In the genomic region with DNA sequence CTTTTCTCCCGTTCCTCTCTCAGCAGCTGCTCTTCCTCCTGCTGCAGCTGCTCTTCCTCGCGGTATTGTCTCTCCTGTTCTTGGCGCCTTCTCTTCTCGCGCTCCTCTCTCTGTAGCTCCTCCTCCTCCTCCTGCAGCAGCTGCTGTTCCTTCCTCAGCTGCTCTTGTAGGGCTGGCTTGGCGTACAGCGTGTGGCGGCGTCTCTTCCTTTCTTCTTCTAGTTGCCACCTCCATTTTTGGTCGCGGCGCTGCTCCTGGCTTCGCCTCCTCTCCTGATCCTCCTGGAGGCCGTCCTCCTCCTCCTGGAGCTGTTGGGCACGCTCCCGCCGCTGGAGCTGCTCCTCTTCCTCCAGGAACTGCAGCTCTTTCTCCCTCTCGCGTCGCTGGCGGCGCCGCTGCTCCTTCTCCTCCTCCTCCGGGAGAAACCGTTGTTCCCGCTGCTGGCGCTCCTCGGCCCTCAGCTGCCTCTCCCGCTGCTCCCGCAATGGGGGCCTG, we compare ENCODE assay signal across 8 cellular contexts. TPM values are rescaled to one million over a fixed set of nuclear protein-coding genes. Genes with fewer than 3 reads are reported as not detected.
A peak's percentile ranks its signal among the peaks of the same experiment; 100 is the strongest.
DNase-seq lines count a peak whose midpoint lies in the region; ATAC-seq and TF ChIP-seq lines count a peak whose summit lies in the region.

No MANE protein-coding gene starts in this region.

- H3K9me3 ChIP-seq in PC-3 (ENCODE audit: low read length) (no peaks in the 10 kb centered on the region), thyroid gland (no peaks in the 10 kb centered on the region)

- TF ChIP-seq CTCF in PC-3 (conservative IDR thresholded peaks at IDR 0.05; ENCODE audit: low read depth, low read length) (no peak), lower leg skin (IDR thresholded peaks at IDR 0.05) (no peak), thyroid gland (IDR thresholded peaks at IDR 0.05) (no peak), CD14-positive monocyte (IDR thresholded peaks at IDR 0.05) (no peak)

- no peaks in the 10 kb centered on the region for H3K36me3 ChIP-seq in PC-3 (ENCODE audit: low read depth, low read length)
- no peaks in the 10 kb centered on the region for H3K36me3 ChIP-seq in thyroid gland

- no peaks in the 10 kb centered on the region for H4K20me1 ChIP-seq in PC-3 (ENCODE audit: low read length)

- CTCF ChIA-PET in PC-3 (lab: Charles Lee): interaction anchor here (0.7 to 1.1 kb wide), 4 partner anchors 75 to 1439 kb away, joined by 3 to 4 read pairs (median 4); no protein-coding TSS in a partner anchor

- H3K27me3 ChIP-seq in PC-3 (ENCODE audit: low read length) (peaks cover 98% of the 10 kb centered on the region), thyroid gland (peaks cover 43% of the 10 kb centered on the region)

- peak; percentile 49 for ATAC-seq in PC-3

- no peaks in the 10 kb centered on the region for H3K79me2 ChIP-seq in PC-3 (ENCODE audit: low read length)

- intact Hi-C loops in PC-3 (cut with micrococcal nuclease) (no loop called here), lower leg skin (cut with DNase I; ENCODE audit: low total_unique reads) (no loop called here), thyroid gland (cut with DNase I) (no loop called here), CD14-positive monocyte (cut with micrococcal nuclease) (no loop called here)

- H3K9ac ChIP-seq in PC-3 (ENCODE audit: low read length): no peak overlapping the region

- no peaks in the 10 kb centered on the region for H3K4me1 Mint-ChIP-seq in CD14-positive monocyte

- peaks cover 7 to 12% (median 9%) of the 10 kb centered on the region in 3 donors for H3K27me3 Mint-ChIP-seq in CD14-positive monocyte (ENCODE audit: low read depth in 3 of 3)

- POLR2A ChIA-PET in PC-3 (lab: Charles Lee; ENCODE audit: unreplicated experiment): interaction anchor here (0.6 kb wide), 2 partner anchors 29 to 118 kb away, joined by 5 to 6 read pairs; no protein-coding TSS in a partner anchor

- TF ChIP-seq POLR2A in lower leg skin (IDR thresholded peaks at IDR 0.05) (no peak), thyroid gland (IDR thresholded peaks at IDR 0.05) (no peak)

- H3F3A ChIP-seq in PC-3 (ENCODE audit: low read length, unreplicated experiment): no peaks in the 10 kb centered on the region

- no peak overlapping the region for H3K27ac Mint-ChIP-seq in CD14-positive monocyte

- WGBS in lower leg skin, 2 donors: 1 to 2% methylated on average over 31 of the region's 31 CpGs
- 3 to 5% methylated on average over 31 of the region's 31 CpGs for WGBS in thyroid gland, 2 donors

- H3K9me2 ChIP-seq in PC-3 (replicated peaks; ENCODE audit: low read length): no peaks in the 10 kb centered on the region

- H3K9me3 Mint-ChIP-seq in CD14-positive monocyte: peaks cover 0 to 14% (median 0%) of the 10 kb centered on the region in 7 donors

- H3K4me1 ChIP-seq in PC-3 (ENCODE audit: insufficient read depth, low read length) (peaks cover 42% of the 10 kb centered on the region), thyroid gland (peaks cover 25 to 38% of the 10 kb centered on the region in 2 donors)

- H2AFZ ChIP-seq in PC-3 (ENCODE audit: low read length): peak overlapping the region; percentile 91

- H3K4me3 ChIP-seq in PC-3 (ENCODE audit: low read length) (peak overlapping the region; percentile 71), lower leg skin (ENCODE audit: low read depth, poor library complexity, severe bottlenecking) (peak overlapping the region; percentile 20), thyroid gland (replicated peaks in 1 of 3) (peak overlapping the region; percentile 4 to 26 (median 20))

- no TSS peak for BruUV-seq in PC-3 (replicated peaks; lab: Mats Ljungman, UMichigan)

- H3K27ac ChIP-seq in PC-3 (ENCODE audit: low read length) (no peak overlapping the region), thyroid gland (no peak overlapping the region)

- peak; percentile 68 for DNase-seq in NCI-H82 (lab: John Stamatoyannopoulos, UW)
- DNase-seq in NCI-H82 treated with DMSO at 0.1 percent for 48 hours (lab: John Stamatoyannopoulos, UW; ENCODE audit: unreplicated experiment): no peak
- peak; percentile 49 for DNase-seq in PC-3
- DNase-seq in T47D (ENCODE audit: low read depth in 1 of 2, low spot score in 1 of 2): peak; percentile 59 to 81
- DNase-seq in lower leg skin (ENCODE audit: low spot score in 2 of 2): no peak
- DNase-seq in thyroid gland: peak in 1 of 2 donors; percentile 8
- DNase-seq in CD14-positive monocyte (ENCODE audit: low spot score): no peak
- DNase-seq in dedifferentiated amniotic fluid mesenchymal stem cell (ENCODE audit: extremely low spot score): no peak

- peak overlapping the region; percentile 95 for H3K4me2 ChIP-seq in PC-3 (ENCODE audit: low read length)

- in situ Hi-C loops in T47D (cut with HindIII; ENCODE audit: low pct_unique_long_range_greater_than_20kb, low sequenced_read_pairs): no loop called here

- peaks cover 2 to 3% of the 10 kb centered on the region in 2 donors for H3K36me3 Mint-ChIP-seq in CD14-positive monocyte

- H3K4me3 Mint-ChIP-seq in CD14-positive monocyte: no peak overlapping the region

RNA-seq across cellular contexts. Expression of gene TCHH, which starts 4.8 kb away (rescaled TPM):
- total RNA-seq in PC-3 (2014; rRNA removed): not detected in 2 replicates
- 10 to 100 TPM in 1 of 4 donors, 1 to 10 TPM in 1, under 1 TPM in 2; 0.39 to 29.5 (median 1.2) TPM for total RNA-seq in lower leg skin
- under 1 TPM in 3 of 4 donors, not detected in 1; 0.11 to 0.40 (median 0.13) TPM for total RNA-seq in thyroid gland
- not detected for polyA plus RNA-seq in CD14-positive monocyte

RNA-seq across cellular contexts. Expression of gene TCHHL1, which starts 21.5 kb away (rescaled TPM):
- total RNA-seq in PC-3 (2014; rRNA removed) (not detected in 2 replicates), lower leg skin (1 to 10 TPM in 1 of 4 donors, not detected in 3; 6.6 TPM), thyroid gland (not detected)
- not detected for polyA plus RNA-seq in CD14-positive monocyte

RNA-seq across cellular contexts. Expression of gene RPTN, which starts 48.6 kb away (rescaled TPM):
- total RNA-seq in PC-3 (2014; rRNA removed) (not detected in 2 replicates), lower leg skin (10 to 100 TPM; 17.3 to 30.4 (median 22.1) TPM), thyroid gland (not detected)
- polyA plus RNA-seq in CD14-positive monocyte: not detected

Comparison
In these comparisons a context has a peak if more than half of its experiments do, and no peak if none do; other contexts are left out.
1. DNase-seq: peak in NCI-H82 (single experiment), PC-3 (single experiment) and T47D (2 of 2); none in NCI-H82 treated with DMSO at 0.1 percent for 48 hours (single experiment), lower leg skin (0 of 2), CD14-positive monocyte (single experiment) and dedifferentiated amniotic fluid mesenchymal stem cell (single experiment).
2. H3K4me3 ChIP-seq: peak in every context shown above with its lines; median percentile 71 in PC-3; 20 in lower leg skin; 20 in thyroid gland.
3. RNA of gene RPTN, which starts 48.6 kb away (total RNA-seq): 17.3 to 30.4 TPM in lower leg skin; not detected in PC-3 and not detected in thyroid gland; every median in the first group is over 10 times any median in the second.